In the genomic region with DNA sequence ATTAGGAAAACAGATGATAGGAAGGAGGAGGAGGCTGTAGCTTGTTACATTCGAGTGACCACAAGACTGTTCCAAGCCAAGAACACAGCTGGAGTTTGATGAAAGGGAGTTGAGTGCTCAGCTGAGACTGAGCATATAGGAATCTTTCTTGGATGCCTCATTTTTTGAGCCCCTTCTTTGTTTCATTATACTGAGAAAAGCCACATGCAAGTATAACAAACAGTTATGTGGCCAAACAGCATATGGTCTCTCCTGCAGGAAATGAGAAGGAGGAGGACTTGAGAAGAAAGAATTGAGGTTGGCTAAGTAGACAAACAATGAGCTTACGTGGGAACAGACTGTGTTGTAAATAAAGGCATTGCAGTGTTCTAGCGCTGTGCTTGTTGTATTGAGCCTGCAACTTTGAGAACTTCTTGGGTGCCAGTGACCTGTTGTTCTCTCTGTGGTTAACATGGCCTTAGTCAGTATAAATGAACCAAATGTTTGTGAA, we compare ENCODE assay signal across 1 cellular context.
TF ChIP-seq lines count a peak whose summit lies in the region.

No MANE protein-coding gene starts in this region.

TF ChIP-seq in GM23338, 12 proteins besides CTCF, POLR2A, EP300 and RAD21 (continued from another document):
- TF ChIP-seq, protein P1, sequence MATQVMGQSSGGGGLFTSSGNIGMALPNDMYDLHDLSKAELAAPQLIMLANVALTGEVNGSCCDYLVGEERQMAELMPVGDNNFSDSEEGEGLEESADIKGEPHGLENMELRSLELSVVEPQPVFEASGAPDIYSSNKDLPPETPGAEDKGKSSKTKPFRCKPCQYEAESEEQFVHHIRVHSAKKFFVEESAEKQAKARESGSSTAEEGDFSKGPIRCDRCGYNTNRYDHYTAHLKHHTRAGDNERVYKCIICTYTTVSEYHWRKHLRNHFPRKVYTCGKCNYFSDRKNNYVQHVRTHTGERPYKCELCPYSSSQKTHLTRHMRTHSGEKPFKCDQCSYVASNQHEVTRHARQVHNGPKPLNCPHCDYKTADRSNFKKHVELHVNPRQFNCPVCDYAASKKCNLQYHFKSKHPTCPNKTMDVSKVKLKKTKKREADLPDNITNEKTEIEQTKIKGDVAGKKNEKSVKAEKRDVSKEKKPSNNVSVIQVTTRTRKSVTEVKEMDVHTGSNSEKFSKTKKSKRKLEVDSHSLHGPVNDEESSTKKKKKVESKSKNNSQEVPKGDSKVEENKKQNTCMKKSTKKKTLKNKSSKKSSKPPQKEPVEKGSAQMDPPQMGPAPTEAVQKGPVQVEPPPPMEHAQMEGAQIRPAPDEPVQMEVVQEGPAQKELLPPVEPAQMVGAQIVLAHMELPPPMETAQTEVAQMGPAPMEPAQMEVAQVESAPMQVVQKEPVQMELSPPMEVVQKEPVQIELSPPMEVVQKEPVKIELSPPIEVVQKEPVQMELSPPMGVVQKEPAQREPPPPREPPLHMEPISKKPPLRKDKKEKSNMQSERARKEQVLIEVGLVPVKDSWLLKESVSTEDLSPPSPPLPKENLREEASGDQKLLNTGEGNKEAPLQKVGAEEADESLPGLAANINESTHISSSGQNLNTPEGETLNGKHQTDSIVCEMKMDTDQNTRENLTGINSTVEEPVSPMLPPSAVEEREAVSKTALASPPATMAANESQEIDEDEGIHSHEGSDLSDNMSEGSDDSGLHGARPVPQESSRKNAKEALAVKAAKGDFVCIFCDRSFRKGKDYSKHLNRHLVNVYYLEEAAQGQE (IDR thresholded peaks at IDR 0.05; ENCODE audit: unreplicated experiment), result no peak
